In genomic region chr12:52395761-52396434, GRCh38 we compare ENCODE assay signal across 11 cellular contexts. TPM values are rescaled to one million over a fixed set of nuclear protein-coding genes. Genes with fewer than 3 reads are reported as not detected.
DNase-seq lines count a peak whose midpoint lies in the region; TF ChIP-seq lines count a peak whose summit lies in the region.
"Had no signal": no experiment of that assay in that cellular context is flagged by ENCODE, and none has a peak within 500 bp of the region (broad histone marks: within the 10 kb centered on the region; RNA-seq: fewer than 3 reads in every experiment).

No MANE protein-coding gene starts in this region.

- no peak overlapping the region for H3K4me3 ChIP-seq in skeletal muscle cell (ENCODE audit: low read depth, low read length)
- H3K4me3 ChIP-seq: upper lobe of left lung had no signal

- H3K4me1 Mint-ChIP-seq in activated T-cell treated with anti-CD3 and anti-CD28 coated beads, Interleukin-2, amount 50 U/mL, for 24 hours (ENCODE audit: low read depth): no peaks in the 10 kb centered on the region
- H3K4me1 Mint-ChIP-seq in endothelial cell (ENCODE audit: unreplicated experiment): no peaks in the 10 kb centered on the region

- H3K4me3 Mint-ChIP-seq in activated T-cell treated with anti-CD3 and anti-CD28 coated beads, Interleukin-2, amount 50 U/mL, for 24 hours: no peak overlapping the region
- no peak overlapping the region for H3K4me3 Mint-ChIP-seq in endothelial cell (ENCODE audit: unreplicated experiment)

- CTCF ChIA-PET in GM10248 (lab: Yijun Ruan, JAX): interaction anchor here (0.6 to 1.5 kb wide), 3 partner anchors 9 to 117 kb away, joined by 3 to 4 read pairs (median 4); no protein-coding TSS in a partner anchor

- no peak overlapping the region for H3K27ac Mint-ChIP-seq in activated T-cell treated with anti-CD3 and anti-CD28 coated beads, Interleukin-2, amount 50 U/mL, for 24 hours
- no peak overlapping the region for H3K27ac Mint-ChIP-seq in endothelial cell (ENCODE audit: unreplicated experiment)

- peak; percentile 25 for DNase-seq in activated T-cell treated with anti-CD3 and anti-CD28 coated beads, Interleukin-2, amount 50 U/mL, for 48 hours
- DNase-seq in activated T-cell treated with anti-CD3 and anti-CD28 coated beads, Interleukin-2, amount 50 U/mL, for 24 hours: no peak
- DNase-seq in NCI-H2171 treated with DMSO at 0.1 percent for 48 hours (lab: John Stamatoyannopoulos, UW) (peak; percentile 74), endothelial cell (ENCODE audit: low spot score) (peak; percentile 25), skeletal muscle cell (ENCODE audit: low read depth) (peak; percentile 39), kidney glomerular epithelial cell (lab: John Stamatoyannopoulos, UW) (no peak), GM10248 (ENCODE audit: extremely low spot score) (no peak), HK-2 (ENCODE audit: unreplicated experiment) (no peak)
- DNase-seq: DMS79 treated with DMSO at 0.1 percent for 48 hours had no signal

- H3K9me3 Mint-ChIP-seq in activated T-cell treated with anti-CD3 and anti-CD28 coated beads, Interleukin-2, amount 50 U/mL, for 24 hours: no peaks in the 10 kb centered on the region
- no peaks in the 10 kb centered on the region for H3K9me3 Mint-ChIP-seq in endothelial cell (ENCODE audit: unreplicated experiment)

- POLR2A ChIA-PET in GM10248 (lab: Yijun Ruan, JAX): no interaction called here

- TF ChIP-seq CTCF in endothelial cell (IDR thresholded peaks at IDR 0.05; ENCODE audit: unreplicated experiment) (peak; percentile 55), GM10248 (IDR thresholded peaks at IDR 0.05; ENCODE audit: control extremely low read depth, extremely low read depth, low read depth, missing control alignments) (no peak)

- H3K36me3 Mint-ChIP-seq in activated T-cell treated with anti-CD3 and anti-CD28 coated beads, Interleukin-2, amount 50 U/mL, for 24 hours (ENCODE audit: low read depth): no peaks in the 10 kb centered on the region
- no peaks in the 10 kb centered on the region for H3K36me3 Mint-ChIP-seq in endothelial cell (ENCODE audit: low read depth, unreplicated experiment)

- peaks cover 5% of the 10 kb centered on the region for H3K27me3 Mint-ChIP-seq in activated T-cell treated with anti-CD3 and anti-CD28 coated beads, Interleukin-2, amount 50 U/mL, for 24 hours
- H3K27me3 Mint-ChIP-seq in endothelial cell (ENCODE audit: unreplicated experiment): peaks cover 4% of the 10 kb centered on the region

RNA-seq across cellular contexts. Expression of gene KRT82, which starts 10.2 kb away (rescaled TPM):
- total RNA-seq in endothelial cell (ENCODE audit: unreplicated experiment): not detected
- total RNA-seq: renal cortical epithelial cell, upper lobe of left lung had no signal

RNA-seq across cellular contexts. Expression of gene KRT84, which starts 10.4 kb away (rescaled TPM):
- not detected for total RNA-seq in endothelial cell (ENCODE audit: unreplicated experiment)
- total RNA-seq: renal cortical epithelial cell, upper lobe of left lung had no signal

RNA-seq across cellular contexts. Expression of gene KRT85, which starts 28.6 kb away (rescaled TPM):
- not detected for total RNA-seq in endothelial cell (ENCODE audit: unreplicated experiment)
- total RNA-seq: renal cortical epithelial cell, upper lobe of left lung had no signal

RNA-seq across cellular contexts. Expression of gene KRT75, which starts 38.3 kb away (rescaled TPM):
- total RNA-seq in endothelial cell (ENCODE audit: unreplicated experiment): not detected
- total RNA-seq: renal cortical epithelial cell, upper lobe of left lung had no signal

RNA-seq across cellular contexts. Expression of gene KRT6B, which starts 56.0 kb away (rescaled TPM):
- total RNA-seq in endothelial cell (ENCODE audit: unreplicated experiment): not detected

Comparison
In these comparisons a context has a peak if more than half of its experiments do, and no peak if none do; other contexts are left out.
1. DNase-seq: peak in activated T-cell treated with anti-CD3 and anti-CD28 coated beads, Interleukin-2, amount 50 U/mL, for 48 hours (2 of 2), NCI-H2171 treated with DMSO at 0.1 percent for 48 hours (single experiment), endothelial cell (single experiment) and skeletal muscle cell (single experiment); none in activated T-cell treated with anti-CD3 and anti-CD28 coated beads, Interleukin-2, amount 50 U/mL, for 24 hours (single experiment), kidney glomerular epithelial cell (single experiment), GM10248 (single experiment) and HK-2 (single experiment).